In the genomic region with DNA sequence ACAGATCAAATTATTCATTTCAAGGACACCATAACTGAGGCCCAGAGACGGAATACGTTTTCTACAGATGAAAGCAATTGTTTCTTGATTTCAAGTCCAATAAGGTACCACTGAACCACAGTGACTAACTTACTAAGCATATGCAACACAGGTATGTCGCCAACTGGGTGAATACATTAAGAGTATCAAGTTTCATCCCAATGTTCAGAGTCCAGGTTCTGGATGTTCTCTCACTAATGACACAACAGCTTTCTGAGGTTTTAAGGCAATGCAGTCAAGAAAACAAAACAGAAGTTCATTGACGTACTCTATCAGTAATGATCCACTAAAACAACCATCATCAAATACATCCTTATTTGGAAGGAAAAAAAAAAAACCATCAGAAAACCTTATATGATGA, we compare ENCODE assay signal across 19 cellular contexts.
"Had no signal": no experiment of that assay in that cellular context is flagged by ENCODE, and none has a peak within 500 bp of the region (broad histone marks: within the 10 kb centered on the region; RNA-seq: fewer than 3 reads in every experiment).

No MANE protein-coding gene starts in this region.

- H3K4me3 ChIP-seq: gastroesophageal sphincter, heart left ventricle, prostate gland, skin epidermis, suprapubic skin, transverse colon, uterus had no signal

- H3K27me3 ChIP-seq: gastroesophageal sphincter, heart left ventricle, suprapubic skin, transverse colon, uterus had no signal

- DNase-seq: activated B cell treated with CpG ODN at 0.5 μM for 24 hours; activated CD4-positive, alpha-beta memory T cell treated with anti-CD3 and anti-CD28 coated beads for 36 hours; activated CD4-positive, alpha-beta T cell treated with anti-CD3 and anti-CD28 coated beads for 4 hours; activated T-cell treated with anti-CD3 and anti-CD28 coated beads for 4 hours; effector CD4-positive, alpha-beta T cell; heart left ventricle; kidney glomerular epithelial cell; mesendoderm; naive thymus-derived CD8-positive, alpha-beta T cell; right cardiac atrium; stimulated activated CD4-positive, alpha-beta T cell treated with anti-CD3 and anti-CD28 coated beads, Interleukin-4, amount 100 ng/mL, for 1 hour; stimulated activated naive CD8-positive, alpha-beta T cell treated with anti-CD3 and anti-CD28 coated beads, Interleukin-15, amount 100 ng/mL, for 72 hours; transverse colon; uterus had no signal

- ATAC-seq: esophagus mucosa; gastroesophageal sphincter; heart left ventricle; naive thymus-derived CD8-positive, alpha-beta T cell; right cardiac atrium; stimulated activated naive CD8-positive, alpha-beta T cell treated with anti-CD3 and anti-CD28 coated beads, Interleukin-15, amount 100 ng/mL, for 72 hours had no signal

- H3K9me3 ChIP-seq: gastroesophageal sphincter, heart left ventricle, prostate gland, suprapubic skin, transverse colon, uterus had no signal

- H3K27ac ChIP-seq: gastroesophageal sphincter, heart left ventricle, prostate gland, skin epidermis, suprapubic skin, transverse colon, uterus had no signal

- H3K4me1 ChIP-seq: gastroesophageal sphincter, prostate gland, suprapubic skin, uterus had no signal

- H3K36me3 ChIP-seq: prostate gland, transverse colon, uterus had no signal
